Comparison of ENCODE assay signal across 1 cellular context in the genomic region with DNA sequence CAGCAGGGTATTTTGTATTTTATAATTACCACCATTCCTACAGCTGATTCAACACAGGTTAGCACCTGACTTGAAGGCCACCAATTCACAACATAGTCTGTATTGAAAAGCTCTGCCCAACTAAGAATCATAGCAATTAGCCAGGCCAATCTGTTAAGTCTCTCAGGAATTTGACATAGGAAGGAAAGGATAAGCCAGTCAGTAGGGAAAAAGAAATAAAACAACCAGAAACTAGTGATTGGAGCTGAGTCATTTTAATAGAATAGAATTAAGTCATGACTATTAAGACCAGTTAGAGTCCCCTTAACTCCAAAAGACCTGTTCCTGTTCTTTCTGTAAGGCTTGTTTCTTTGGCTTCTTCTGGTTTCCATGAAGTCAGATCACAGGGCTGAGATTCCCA.
TF ChIP-seq lines count a peak whose summit lies in the region.

No MANE protein-coding gene starts in this region.

TF ChIP-seq in K562, 482 proteins besides CTCF, POLR2A, EP300 and RAD21 (continued from another document):
- TF ChIP-seq BRF1 (IDR thresholded peaks at IDR 0.05; ENCODE audit: borderline replicate concordance, extremely low read depth, insufficient read length) (no peak), RCOR1 (IDR thresholded peaks at IDR 0.05; ENCODE audit: borderline replicate concordance in 1 of 2, low read depth in 2 of 2, low read length in 2 of 2) (no peak), CREBBP (IDR thresholded peaks at IDR 0.05; ENCODE audit: low read depth, low read length) (no peak), ZNF785 (CRISPR knock-in tag; IDR thresholded peaks at IDR 0.05) (no peak), JUN (IDR thresholded peaks at IDR 0.05; ENCODE audit: borderline replicate concordance, low read depth, low read length) (no peak), JUN (CRISPR knock-in tag; IDR thresholded peaks at IDR 0.05; ENCODE audit: borderline replicate concordance) (no peak), DNMT1 (IDR thresholded peaks at IDR 0.05) (no peak), NFE2L1 (tag; IDR thresholded peaks at IDR 0.05; ENCODE audit: borderline replicate concordance, low read depth) (no peak), ZFPM2 (CRISPR knock-in tag; IDR thresholded peaks at IDR 0.05) (no peak), ZNF589 (CRISPR knock-in tag; IDR thresholded peaks at IDR 0.05; ENCODE audit: low read depth) (no peak), ZNF124 (CRISPR knock-in tag; IDR thresholded peaks at IDR 0.05) (no peak), ZNF408 (CRISPR knock-in tag; IDR thresholded peaks at IDR 0.05; ENCODE audit: low read depth) (no peak), JUNB (CRISPR knock-in tag; conservative IDR thresholded peaks at IDR 0.05) (no peak), ZNF583 (CRISPR knock-in tag; IDR thresholded peaks at IDR 0.05) (no peak)
- TF ChIP-seq, protein P1, sequence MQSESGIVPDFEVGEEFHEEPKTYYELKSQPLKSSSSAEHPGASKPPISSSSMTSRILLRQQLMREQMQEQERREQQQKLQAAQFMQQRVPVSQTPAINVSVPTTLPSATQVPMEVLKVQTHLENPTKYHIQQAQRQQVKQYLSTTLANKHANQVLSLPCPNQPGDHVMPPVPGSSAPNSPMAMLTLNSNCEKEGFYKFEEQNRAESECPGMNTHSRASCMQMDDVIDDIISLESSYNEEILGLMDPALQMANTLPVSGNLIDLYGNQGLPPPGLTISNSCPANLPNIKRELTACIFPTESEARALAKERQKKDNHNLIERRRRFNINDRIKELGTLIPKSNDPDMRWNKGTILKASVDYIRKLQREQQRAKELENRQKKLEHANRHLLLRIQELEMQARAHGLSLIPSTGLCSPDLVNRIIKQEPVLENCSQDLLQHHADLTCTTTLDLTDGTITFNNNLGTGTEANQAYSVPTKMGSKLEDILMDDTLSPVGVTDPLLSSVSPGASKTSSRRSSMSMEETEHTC (IDR thresholded peaks at IDR 0.05): no peak
- TF ChIP-seq, protein P2, sequence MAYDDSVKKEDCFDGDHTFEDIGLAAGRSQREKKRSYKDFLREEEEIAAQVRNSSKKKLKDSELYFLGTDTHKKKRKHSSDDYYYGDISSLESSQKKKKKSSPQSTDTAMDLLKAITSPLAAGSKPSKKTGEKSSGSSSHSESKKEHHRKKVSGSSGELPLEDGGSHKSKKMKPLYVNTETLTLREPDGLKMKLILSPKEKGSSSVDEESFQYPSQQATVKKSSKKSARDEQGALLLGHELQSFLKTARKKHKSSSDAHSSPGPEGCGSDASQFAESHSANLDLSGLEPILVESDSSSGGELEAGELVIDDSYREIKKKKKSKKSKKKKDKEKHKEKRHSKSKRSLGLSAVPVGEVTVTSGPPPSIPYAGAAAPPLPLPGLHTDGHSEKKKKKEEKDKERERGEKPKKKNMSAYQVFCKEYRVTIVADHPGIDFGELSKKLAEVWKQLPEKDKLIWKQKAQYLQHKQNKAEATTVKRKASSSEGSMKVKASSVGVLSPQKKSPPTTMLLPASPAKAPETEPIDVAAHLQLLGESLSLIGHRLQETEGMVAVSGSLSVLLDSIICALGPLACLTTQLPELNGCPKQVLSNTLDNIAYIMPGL (CRISPR knock-in tag; IDR thresholded peaks at IDR 0.05): no peak
- TF ChIP-seq, protein P3, sequence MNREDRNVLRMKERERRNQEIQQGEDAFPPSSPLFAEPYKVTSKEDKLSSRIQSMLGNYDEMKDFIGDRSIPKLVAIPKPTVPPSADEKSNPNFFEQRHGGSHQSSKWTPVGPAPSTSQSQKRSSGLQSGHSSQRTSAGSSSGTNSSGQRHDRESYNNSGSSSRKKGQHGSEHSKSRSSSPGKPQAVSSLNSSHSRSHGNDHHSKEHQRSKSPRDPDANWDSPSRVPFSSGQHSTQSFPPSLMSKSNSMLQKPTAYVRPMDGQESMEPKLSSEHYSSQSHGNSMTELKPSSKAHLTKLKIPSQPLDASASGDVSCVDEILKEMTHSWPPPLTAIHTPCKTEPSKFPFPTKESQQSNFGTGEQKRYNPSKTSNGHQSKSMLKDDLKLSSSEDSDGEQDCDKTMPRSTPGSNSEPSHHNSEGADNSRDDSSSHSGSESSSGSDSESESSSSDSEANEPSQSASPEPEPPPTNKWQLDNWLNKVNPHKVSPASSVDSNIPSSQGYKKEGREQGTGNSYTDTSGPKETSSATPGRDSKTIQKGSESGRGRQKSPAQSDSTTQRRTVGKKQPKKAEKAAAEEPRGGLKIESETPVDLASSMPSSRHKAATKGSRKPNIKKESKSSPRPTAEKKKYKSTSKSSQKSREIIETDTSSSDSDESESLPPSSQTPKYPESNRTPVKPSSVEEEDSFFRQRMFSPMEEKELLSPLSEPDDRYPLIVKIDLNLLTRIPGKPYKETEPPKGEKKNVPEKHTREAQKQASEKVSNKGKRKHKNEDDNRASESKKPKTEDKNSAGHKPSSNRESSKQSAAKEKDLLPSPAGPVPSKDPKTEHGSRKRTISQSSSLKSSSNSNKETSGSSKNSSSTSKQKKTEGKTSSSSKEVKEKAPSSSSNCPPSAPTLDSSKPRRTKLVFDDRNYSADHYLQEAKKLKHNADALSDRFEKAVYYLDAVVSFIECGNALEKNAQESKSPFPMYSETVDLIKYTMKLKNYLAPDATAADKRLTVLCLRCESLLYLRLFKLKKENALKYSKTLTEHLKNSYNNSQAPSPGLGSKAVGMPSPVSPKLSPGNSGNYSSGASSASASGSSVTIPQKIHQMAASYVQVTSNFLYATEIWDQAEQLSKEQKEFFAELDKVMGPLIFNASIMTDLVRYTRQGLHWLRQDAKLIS (CRISPR knock-in tag; IDR thresholded peaks at IDR 0.05): no peak
- TF ChIP-seq, protein P4, sequence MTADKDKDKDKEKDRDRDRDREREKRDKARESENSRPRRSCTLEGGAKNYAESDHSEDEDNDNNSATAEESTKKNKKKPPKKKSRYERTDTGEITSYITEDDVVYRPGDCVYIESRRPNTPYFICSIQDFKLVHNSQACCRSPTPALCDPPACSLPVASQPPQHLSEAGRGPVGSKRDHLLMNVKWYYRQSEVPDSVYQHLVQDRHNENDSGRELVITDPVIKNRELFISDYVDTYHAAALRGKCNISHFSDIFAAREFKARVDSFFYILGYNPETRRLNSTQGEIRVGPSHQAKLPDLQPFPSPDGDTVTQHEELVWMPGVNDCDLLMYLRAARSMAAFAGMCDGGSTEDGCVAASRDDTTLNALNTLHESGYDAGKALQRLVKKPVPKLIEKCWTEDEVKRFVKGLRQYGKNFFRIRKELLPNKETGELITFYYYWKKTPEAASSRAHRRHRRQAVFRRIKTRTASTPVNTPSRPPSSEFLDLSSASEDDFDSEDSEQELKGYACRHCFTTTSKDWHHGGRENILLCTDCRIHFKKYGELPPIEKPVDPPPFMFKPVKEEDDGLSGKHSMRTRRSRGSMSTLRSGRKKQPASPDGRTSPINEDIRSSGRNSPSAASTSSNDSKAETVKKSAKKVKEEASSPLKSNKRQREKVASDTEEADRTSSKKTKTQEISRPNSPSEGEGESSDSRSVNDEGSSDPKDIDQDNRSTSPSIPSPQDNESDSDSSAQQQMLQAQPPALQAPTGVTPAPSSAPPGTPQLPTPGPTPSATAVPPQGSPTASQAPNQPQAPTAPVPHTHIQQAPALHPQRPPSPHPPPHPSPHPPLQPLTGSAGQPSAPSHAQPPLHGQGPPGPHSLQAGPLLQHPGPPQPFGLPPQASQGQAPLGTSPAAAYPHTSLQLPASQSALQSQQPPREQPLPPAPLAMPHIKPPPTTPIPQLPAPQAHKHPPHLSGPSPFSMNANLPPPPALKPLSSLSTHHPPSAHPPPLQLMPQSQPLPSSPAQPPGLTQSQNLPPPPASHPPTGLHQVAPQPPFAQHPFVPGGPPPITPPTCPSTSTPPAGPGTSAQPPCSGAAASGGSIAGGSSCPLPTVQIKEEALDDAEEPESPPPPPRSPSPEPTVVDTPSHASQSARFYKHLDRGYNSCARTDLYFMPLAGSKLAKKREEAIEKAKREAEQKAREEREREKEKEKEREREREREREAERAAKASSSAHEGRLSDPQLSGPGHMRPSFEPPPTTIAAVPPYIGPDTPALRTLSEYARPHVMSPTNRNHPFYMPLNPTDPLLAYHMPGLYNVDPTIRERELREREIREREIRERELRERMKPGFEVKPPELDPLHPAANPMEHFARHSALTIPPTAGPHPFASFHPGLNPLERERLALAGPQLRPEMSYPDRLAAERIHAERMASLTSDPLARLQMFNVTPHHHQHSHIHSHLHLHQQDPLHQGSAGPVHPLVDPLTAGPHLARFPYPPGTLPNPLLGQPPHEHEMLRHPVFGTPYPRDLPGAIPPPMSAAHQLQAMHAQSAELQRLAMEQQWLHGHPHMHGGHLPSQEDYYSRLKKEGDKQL (CRISPR knock-in tag; IDR thresholded peaks at IDR 0.05; ENCODE audit: borderline replicate concordance): no peak
